Comparison of ENCODE assay signal across 1 cellular context in genomic region chr20:38130687-38131587, GRCh38.
TF ChIP-seq lines count a peak whose summit lies in the region.

No MANE protein-coding gene starts in this region.

TF ChIP-seq in H1, 55 proteins besides CTCF, POLR2A, EP300 and RAD21:
- TF ChIP-seq CTBP2 (IDR thresholded peaks at IDR 0.05; ENCODE audit: borderline replicate concordance, insufficient read depth, insufficient read length, low read length) = no peak
TF ChIP-seq in H1: peak in this region for 0.
